In genomic region chr19:58336216-58336615, GRCh38 we compare ENCODE assay signal across 26 cellular contexts. TPM values are rescaled to one million over a fixed set of nuclear protein-coding genes. Genes with fewer than 3 reads are reported as not detected.
DNase-seq lines count a peak whose midpoint lies in the region; ATAC-seq, FAIRE-seq and TF ChIP-seq lines count a peak whose summit lies in the region.
"Had no signal": no experiment of that assay in that cellular context is flagged by ENCODE, and none has a peak within 500 bp of the region (broad histone marks: within the 10 kb centered on the region; RNA-seq: fewer than 3 reads in every experiment).

No MANE protein-coding gene starts in this region.

- TF ChIP-seq CTCF in liver (IDR thresholded peaks at IDR 0.05; ENCODE audit: low read depth, low read length, missing input control) (no peak), HepG2 (CRISPR knock-in tag; IDR thresholded peaks at IDR 0.05) (no peak), right atrium auricular region (IDR thresholded peaks at IDR 0.05) (no peak)

- no peak for ATAC-seq in HepG2
- peak; percentile 87 for ATAC-seq in left lobe of liver
- ATAC-seq: A549, GM12878, HCT116 had no signal

- H3K9ac ChIP-seq in liver (ENCODE audit: low read depth in 1 of 2, low read length in 2 of 2) (peak overlapping the region in 1 of 2 donors; percentile 21), HepG2 (ENCODE audit: insufficient read depth, low read depth, low read length) (no peak overlapping the region), neuronal stem cell (ENCODE audit: low read depth, low read length, poor library complexity) (peak overlapping the region; percentile 22)
- H3K9ac ChIP-seq: BLaER1 treated with 17β-estradiol and CSF1 and Interleukin-3, amounts not matched to agents 10 nM and 100 nM; GM23248 had no signal

- H3K79me1 ChIP-seq in neuronal stem cell (ENCODE audit: low read depth, low read length) = no peaks in the 10 kb centered on the region

- H3K27ac ChIP-seq in liver (ENCODE audit: low read depth in 1 of 2, low read length in 2 of 2) (peak overlapping the region; percentile 91), HepG2 (ENCODE audit: extremely low read length, insufficient read depth, low read length) (no peak overlapping the region), neuronal stem cell (replicated peaks; ENCODE audit: low read length) (no peak overlapping the region), right atrium auricular region (no peak overlapping the region)
- H3K27ac ChIP-seq: A549; BLaER1 treated with 17β-estradiol and CSF1 and Interleukin-3, amounts not matched to agents 10 nM and 100 nM; GM23248 had no signal

- no peak for FAIRE-seq in HepG2 (lab: Jason Lieb, UNC)
- FAIRE-seq: A549, D721Med, GM12878, GM19239, H1 had no signal

- BruUV-seq in HepG2 (replicated peaks; lab: Mats Ljungman, UMichigan) = no TSS peak

- H4K20me1 ChIP-seq in HepG2 (ENCODE audit: insufficient read depth, low read length) = no peaks in the 10 kb centered on the region

- no peak overlapping the region for H2BK5ac ChIP-seq in neuronal stem cell (ENCODE audit: low read length)

- H3K23ac ChIP-seq in neuronal stem cell (ENCODE audit: low read depth, low read length, poor library complexity) = no peak overlapping the region

- H3K4me1 ChIP-seq in liver (ENCODE audit: control insufficient read depth in 4 of 4, insufficient read depth in 4 of 4, low read length in 3 of 4) (peaks cover 12 to 27% (median 21%) of the 10 kb centered on the region in 4 donors), HepG2 (ENCODE audit: insufficient read depth, low read length) (no peaks in the 10 kb centered on the region), neuronal stem cell (ENCODE audit: control insufficient read depth in 2 of 2, insufficient read depth in 1 of 2, low read depth in 1 of 2, low read length in 2 of 2) (no peaks in the 10 kb centered on the region), right atrium auricular region (no peaks in the 10 kb centered on the region)
- H3K4me1 ChIP-seq: A549, BE2C had no signal

- CTCF ChIA-PET in HepG2 (lab: Yijun Ruan, JAX; ENCODE audit: low intra/inter-chr PET ratio, low total read pairs) = no interaction called here

- H3K4me2 ChIP-seq in HepG2 (ENCODE audit: low read depth, low read length) (no peak overlapping the region), neuronal stem cell (ENCODE audit: insufficient read depth, low read length, poor library complexity, severe bottlenecking) (no peak overlapping the region)
- H3K4me2 ChIP-seq: A549; BLaER1 treated with 17β-estradiol and CSF1 and Interleukin-3, amounts not matched to agents 10 nM and 100 nM had no signal

- POLR2A ChIA-PET in HepG2 (lab: Yijun Ruan, JAX) = no interaction called here

- H3K27me3 ChIP-seq in liver (ENCODE audit: control insufficient read depth in 4 of 4, insufficient read depth in 4 of 4, low read length in 3 of 4) (no peaks in the 10 kb centered on the region), HepG2 (ENCODE audit: control insufficient read depth in 1 of 2, insufficient read depth in 2 of 2, low read length in 2 of 2) (no peaks in the 10 kb centered on the region), neuronal stem cell (ENCODE audit: control insufficient read depth in 3 of 3, insufficient read depth in 3 of 3, low read depth in 1 of 3, low read length in 3 of 3) (no peaks in the 10 kb centered on the region), right atrium auricular region (no peaks in the 10 kb centered on the region)
- H3K27me3 ChIP-seq: BE2C; BLaER1 treated with 17β-estradiol and CSF1 and Interleukin-3, amounts not matched to agents 10 nM and 100 nM had no signal

- no peak overlapping the region for H4K91ac ChIP-seq in neuronal stem cell (ENCODE audit: low read depth, low read length, poor library complexity)

- H2BK15ac ChIP-seq in neuronal stem cell (ENCODE audit: low read length) = no peak overlapping the region

- H2AK5ac ChIP-seq in neuronal stem cell (ENCODE audit: low read depth, low read length) = no peak overlapping the region

- H3K4me3 ChIP-seq in liver (ENCODE audit: low read depth in 1 of 3, low read length in 3 of 3) (no peak overlapping the region), HepG2 (replicated peaks in 1 of 3; ENCODE audit: insufficient read depth in 1 of 3, low read depth in 2 of 3, low read length in 3 of 3) (no peak overlapping the region), neuronal stem cell (ENCODE audit: low read length in 2 of 2) (no peak overlapping the region), right atrium auricular region (no peak overlapping the region)
- H3K4me3 ChIP-seq: A549; BLaER1 treated with 17β-estradiol and CSF1 and Interleukin-3, amounts not matched to agents 10 nM and 100 nM; GM12878; GM23248 had no signal

- in situ Hi-C loops in HepG2 (cut with HindIII; ENCODE audit: extremely low pct_ligation_motif_present, low pct_unique_long_range_greater_than_20kb) = no loop called here

- TF ChIP-seq POLR2A in HepG2 (IDR thresholded peaks at IDR 0.05; ENCODE audit: insufficient read depth in 1 of 2, low read depth in 2 of 2, low read length in 2 of 2) = no peak

- no peak overlapping the region for H4K8ac ChIP-seq in neuronal stem cell (ENCODE audit: low read depth, low read length)

- no peaks in the 10 kb centered on the region for H3K79me2 ChIP-seq in HepG2 (ENCODE audit: insufficient read depth, low read length)

- H2AFZ ChIP-seq in HepG2 (ENCODE audit: low read length) (no peak overlapping the region), neuronal stem cell (ENCODE audit: low read length) (no peak overlapping the region)
- H2AFZ ChIP-seq: GM23248 had no signal

- no peak overlapping the region for H2BK120ac ChIP-seq in neuronal stem cell (ENCODE audit: low read depth, low read length)

- peaks cover 0 to 15% (median 12%) of the 10 kb centered on the region in 4 donors for H3K36me3 ChIP-seq in liver (ENCODE audit: control insufficient read depth in 4 of 4, insufficient read depth in 3 of 4, low read depth in 1 of 4, low read length in 3 of 4)
- peaks cover 14 to 38% of the 10 kb centered on the region in 2 experiments; a peak in 4 of 5 replicates for H3K36me3 ChIP-seq in HepG2 (replicated peaks in 1 of 2; ENCODE audit: control insufficient read depth in 1 of 2, insufficient read depth in 2 of 2, low read length in 2 of 2)
- peaks cover 22 to 61% of the 10 kb centered on the region in 2 donors for H3K36me3 ChIP-seq in neuronal stem cell (replicated peaks in 1 of 2; ENCODE audit: control insufficient read depth in 2 of 2, insufficient read depth in 2 of 2, low read length in 2 of 2)
- H3K36me3 ChIP-seq in right atrium auricular region = peaks cover 26% of the 10 kb centered on the region

- DNase-seq in HepG2 (ENCODE audit: low spot score) (no peak), left lobe of liver (ENCODE audit: low spot score) (peak; percentile 81), neuronal stem cell (ENCODE audit: low spot score) (no peak), NCI-H2227 (lab: John Stamatoyannopoulos, UW; ENCODE audit: unreplicated experiment) (no peak), HCEC 1CT (no peak), right atrium auricular region (ENCODE audit: low spot score) (no peak)
- DNase-seq: 8988T; ACHN; AML-193; BE2C; CD4-positive, alpha-beta T cell; CD8-positive, alpha-beta memory T cell; DMS 273 treated with DMSO at 0.1 percent for 48 hours; DMS79; EL; GDM1; GM23248; H7 had no signal

- no peak overlapping the region for H3K4ac ChIP-seq in neuronal stem cell (ENCODE audit: low read length)

- H3K18ac ChIP-seq in neuronal stem cell (ENCODE audit: low read length) = no peak overlapping the region

- intact Hi-C loops in HepG2 (cut with micrococcal nuclease; ENCODE audit: unreplicated experiment) = no loop called here

- TF ChIP-seq EP300 in HepG2 (IDR thresholded peaks at IDR 0.05; ENCODE audit: low read depth in 2 of 2, low read length in 2 of 2) (no peak), HepG2 (CRISPR knock-in tag; IDR thresholded peaks at IDR 0.05; ENCODE audit: borderline replicate concordance) (no peak)

- H2BK12ac ChIP-seq in neuronal stem cell (ENCODE audit: low read length) = no peak overlapping the region

- WGBS in liver = 34% methylated on average over 1 of the region's 1 CpG
- 100% methylated on average over 1 of the region's 1 CpG for WGBS in HepG2 (ENCODE audit: low lambda C conversion rate)
- no CpG with 5 or more reads among the region's 1 CpG for WGBS in neuronal stem cell (ENCODE audit: extremely low coverage in 2 of 2, insufficient read length in 2 of 2, insufficient replicate concordance in 1 of 2), 2 donors

- H3K9me3 ChIP-seq in liver (ENCODE audit: control insufficient read depth in 4 of 4, low read length in 3 of 4) (peaks cover 0 to 3% (median 0%) of the 10 kb centered on the region in 4 donors), HepG2 (ENCODE audit: low read length) (no peaks in the 10 kb centered on the region), neuronal stem cell (replicated peaks in 1 of 2; ENCODE audit: control insufficient read depth in 2 of 2, insufficient read depth in 1 of 2, low read depth in 1 of 2, low read length in 2 of 2) (peaks cover 3 to 5% of the 10 kb centered on the region in 2 donors), right atrium auricular region (no peaks in the 10 kb centered on the region)
- H3K9me3 ChIP-seq: BE2C had no signal

- H3K14ac ChIP-seq in neuronal stem cell (ENCODE audit: low read length) = no peak overlapping the region

- TF ChIP-seq RAD21 in liver (IDR thresholded peaks at IDR 0.05) (peak in 1 of 2 donors; percentile 52), HepG2 (CRISPR knock-in tag; IDR thresholded peaks at IDR 0.05) (no peak)

RNA-seq across cellular contexts. Expression of gene ZSCAN22, which starts 9.4 kb away (rescaled TPM):
- 1 to 10 TPM; 3.1 to 3.5 TPM for total RNA-seq in liver
- polyA plus RNA-seq in liver = under 1 TPM; 0.88 to 0.89 TPM
- 2.5 and 3.1 TPM in 2 replicates for total RNA-seq in HepG2 (2016; rRNA removed; fragmentation: Illumina TruSeq; extraction: Trizol)
- total RNA-seq in HepG2 (2016; cell fraction: cytosol; rRNA removed; fragmentation: Illumina TruSeq; extraction: Trizol; ENCODE audit: low read depth) = 0.30 and 0.44 TPM in 2 replicates
- 2.2 and 3.2 TPM in 2 replicates for total RNA-seq in HepG2 (2016; cell fraction: insoluble cytoplasmic fraction; rRNA removed; fragmentation: Illumina TruSeq; extraction: Trizol)
- 1.3 TPM in 2 replicates for total RNA-seq in HepG2 (2016; cell fraction: membrane; rRNA removed; fragmentation: Illumina TruSeq; extraction: Trizol)
- total RNA-seq in HepG2 (2016; cell fraction: nucleus; rRNA removed; fragmentation: Illumina TruSeq; extraction: Trizol) = 1.8 and 2.3 TPM in 2 replicates
- 3.5 and 3.6 TPM in 2 replicates for polyA plus RNA-seq in HepG2 (2011; rRNA removed)
- 2.1 and 2.5 TPM in 2 replicates for polyA plus RNA-seq in HepG2 (2011; cell fraction: cytosol; rRNA removed)
- polyA plus RNA-seq in HepG2 (2011; cell fraction: nucleus; rRNA removed) = 2.6 and 2.7 TPM in 2 replicates
- 0.98 and 1.5 TPM in 2 replicates for polyA plus RNA-seq in HepG2 (2012)
- 0.28 and 0.33 TPM in 2 replicates for polyA plus RNA-seq in HepG2 (2016; cell fraction: cytosol; fragmentation: Illumina TruSeq; extraction: Trizol; ENCODE audit: low read depth)
- polyA plus RNA-seq in HepG2 (2016; cell fraction: insoluble cytoplasmic fraction; fragmentation: Illumina TruSeq; extraction: Trizol; ENCODE audit: low read depth) = 1.6 and 1.9 TPM in 2 replicates
- polyA plus RNA-seq in HepG2 (2016; cell fraction: membrane; fragmentation: Illumina TruSeq; extraction: Trizol; ENCODE audit: low read depth) = 0.57 and 0.63 TPM in 2 replicates
- 2.4 and 3.1 TPM in 2 replicates for polyA plus RNA-seq in HepG2 (2016; cell fraction: nucleus; fragmentation: Illumina TruSeq; extraction: Trizol; ENCODE audit: insufficient read depth, low read depth)
- 10.3 and 17.6 TPM in 2 replicates for polyA minus RNA-seq in HepG2 (2011; rRNA and poly(A)+ RNA removed; ENCODE audit: low replicate concordance)
- polyA minus RNA-seq in HepG2 (2011; cell fraction: cytosol; rRNA and poly(A)+ RNA removed) = 1.9 and 2.6 TPM in 2 replicates
- 4.1 and 4.6 TPM in 2 replicates for polyA minus RNA-seq in HepG2 (2011; cell fraction: nucleus; rRNA and poly(A)+ RNA removed)
- 2.4 TPM for total RNA-seq in left lobe of liver
- 1.8 TPM for polyA plus RNA-seq in neuronal stem cell (2013, experiment 1 of 2)
- polyA plus RNA-seq in neuronal stem cell (2013, experiment 2 of 2) = 1.8 TPM
- total RNA-seq in right atrium auricular region = 1 to 10 TPM; 1.6 to 2.6 TPM

RNA-seq across cellular contexts. Expression of gene A1BG, which starts 17.1 kb away (rescaled TPM):
- total RNA-seq in liver (100 to 1,000 TPM; 521 to 838 TPM), HepG2 (2016; rRNA removed; fragmentation: Illumina TruSeq; extraction: Trizol) (15.1 and 41.4 TPM in 2 replicates), left lobe of liver (1,433 TPM), right atrium auricular region (10 to 100 TPM; 45.5 to 52.6 TPM)
- polyA plus RNA-seq in liver (1,000 to 10,000 TPM; 1,221 to 2,157 TPM), HepG2 (2011; rRNA removed) (14.7 and 49.8 TPM in 2 replicates)
- total RNA-seq in HepG2 (2016; cell fraction: cytosol; rRNA removed; fragmentation: Illumina TruSeq; extraction: Trizol; ENCODE audit: low read depth) = 4.8 and 5.3 TPM in 2 replicates
- 10.3 and 47.9 TPM in 2 replicates for total RNA-seq in HepG2 (2016; cell fraction: insoluble cytoplasmic fraction; rRNA removed; fragmentation: Illumina TruSeq; extraction: Trizol)
- 6.5 and 6.7 TPM in 2 replicates for total RNA-seq in HepG2 (2016; cell fraction: membrane; rRNA removed; fragmentation: Illumina TruSeq; extraction: Trizol)
- total RNA-seq in HepG2 (2016; cell fraction: nucleus; rRNA removed; fragmentation: Illumina TruSeq; extraction: Trizol) = 31.7 and 39.4 TPM in 2 replicates
- 18.1 and 24.4 TPM in 2 replicates for polyA plus RNA-seq in HepG2 (2011; cell fraction: cytosol; rRNA removed)
- polyA plus RNA-seq in HepG2 (2011; cell fraction: nucleus; rRNA removed) = 63.3 and 113 TPM in 2 replicates
- polyA plus RNA-seq in HepG2 (2012) = 59.9 and 62.4 TPM in 2 replicates
- 4.3 and 5.6 TPM in 2 replicates for polyA plus RNA-seq in HepG2 (2016; cell fraction: cytosol; fragmentation: Illumina TruSeq; extraction: Trizol; ENCODE audit: low read depth)
- polyA plus RNA-seq in HepG2 (2016; cell fraction: insoluble cytoplasmic fraction; fragmentation: Illumina TruSeq; extraction: Trizol; ENCODE audit: low read depth) = 11.3 and 14.4 TPM in 2 replicates
- polyA plus RNA-seq in HepG2 (2016; cell fraction: membrane; fragmentation: Illumina TruSeq; extraction: Trizol; ENCODE audit: low read depth) = 4.0 and 4.9 TPM in 2 replicates
- polyA plus RNA-seq in HepG2 (2016; cell fraction: nucleus; fragmentation: Illumina TruSeq; extraction: Trizol; ENCODE audit: insufficient read depth, low read depth) = 43.5 and 59.5 TPM in 2 replicates
- polyA minus RNA-seq in HepG2 (2011; rRNA and poly(A)+ RNA removed; ENCODE audit: low replicate concordance) = 0.23 and 15.3 TPM in 2 replicates
- polyA minus RNA-seq in HepG2 (2011; cell fraction: cytosol; rRNA and poly(A)+ RNA removed) = 3.8 and 9.5 TPM in 2 replicates
- 6.4 and 10.7 TPM in 2 replicates for polyA minus RNA-seq in HepG2 (2011; cell fraction: nucleus; rRNA and poly(A)+ RNA removed)
- 35.9 TPM for polyA plus RNA-seq in neuronal stem cell (2013, experiment 1 of 2)
- polyA plus RNA-seq in neuronal stem cell (2013, experiment 2 of 2) = 29.4 TPM

RNA-seq across cellular contexts. Expression of gene ZNF497, which starts 26.3 kb away (rescaled TPM):
- total RNA-seq in liver (1 to 10 TPM; 1.1 to 4.4 TPM), HepG2 (2016; rRNA removed; fragmentation: Illumina TruSeq; extraction: Trizol) (1.1 and 1.9 TPM in 2 replicates), left lobe of liver (2.4 TPM), right atrium auricular region (under 1 TPM; 0.39 to 0.56 TPM)
- polyA plus RNA-seq in liver (1 to 10 TPM in 1 of 2 donors, under 1 TPM in 1; 0.60 to 1.4 TPM), HepG2 (2011; rRNA removed) (1.5 and 1.8 TPM in 2 replicates)
- total RNA-seq in HepG2 (2016; cell fraction: cytosol; rRNA removed; fragmentation: Illumina TruSeq; extraction: Trizol; ENCODE audit: low read depth) = 0.10 and 0.53 TPM in 2 replicates
- total RNA-seq in HepG2 (2016; cell fraction: insoluble cytoplasmic fraction; rRNA removed; fragmentation: Illumina TruSeq; extraction: Trizol) = 1.4 and 1.9 TPM in 2 replicates
- 0.76 and 0.77 TPM in 2 replicates for total RNA-seq in HepG2 (2016; cell fraction: membrane; rRNA removed; fragmentation: Illumina TruSeq; extraction: Trizol)
- 1.4 and 2.1 TPM in 2 replicates for total RNA-seq in HepG2 (2016; cell fraction: nucleus; rRNA removed; fragmentation: Illumina TruSeq; extraction: Trizol)
- polyA plus RNA-seq in HepG2 (2011; cell fraction: cytosol; rRNA removed) = 0.74 and 1.2 TPM in 2 replicates
- 9.3 and 11.8 TPM in 2 replicates for polyA plus RNA-seq in HepG2 (2011; cell fraction: nucleus; rRNA removed)
- polyA plus RNA-seq in HepG2 (2012) = 0.83 and 1.1 TPM in 2 replicates
- polyA plus RNA-seq in HepG2 (2016; cell fraction: cytosol; fragmentation: Illumina TruSeq; extraction: Trizol; ENCODE audit: low read depth) = 0.10 and 0.16 TPM in 2 replicates
- polyA plus RNA-seq in HepG2 (2016; cell fraction: insoluble cytoplasmic fraction; fragmentation: Illumina TruSeq; extraction: Trizol; ENCODE audit: low read depth) = 0.84 and 1.1 TPM in 2 replicates
- 0.37 and 0.49 TPM in 2 replicates for polyA plus RNA-seq in HepG2 (2016; cell fraction: membrane; fragmentation: Illumina TruSeq; extraction: Trizol; ENCODE audit: low read depth)
- 3.8 and 4.5 TPM in 2 replicates for polyA plus RNA-seq in HepG2 (2016; cell fraction: nucleus; fragmentation: Illumina TruSeq; extraction: Trizol; ENCODE audit: insufficient read depth, low read depth)
- 3.8 and 4.0 TPM in 2 replicates for polyA minus RNA-seq in HepG2 (2011; rRNA and poly(A)+ RNA removed; ENCODE audit: low replicate concordance)
- polyA minus RNA-seq in HepG2 (2011; cell fraction: cytosol; rRNA and poly(A)+ RNA removed) = 0.40 and 0.79 TPM in 2 replicates
- 2.7 and 3.0 TPM in 2 replicates for polyA minus RNA-seq in HepG2 (2011; cell fraction: nucleus; rRNA and poly(A)+ RNA removed)
- polyA plus RNA-seq in neuronal stem cell (2013, experiment 1 of 2) = 2.1 TPM
- 2.1 TPM for polyA plus RNA-seq in neuronal stem cell (2013, experiment 2 of 2)

RNA-seq across cellular contexts. Expression of gene ERVK3-1, which starts 31.0 kb away (rescaled TPM):
- total RNA-seq in liver (10 to 100 TPM; 21.4 to 28.0 TPM), HepG2 (2016; rRNA removed; fragmentation: Illumina TruSeq; extraction: Trizol) (38.7 and 39.5 TPM in 2 replicates), left lobe of liver (14.3 TPM), right atrium auricular region (10 to 100 TPM; 20.9 to 32.6 TPM)
- polyA plus RNA-seq in liver (10 to 100 TPM; 17.6 to 31.7 TPM), HepG2 (2011; rRNA removed) (28.5 and 31.5 TPM in 2 replicates)
- total RNA-seq in HepG2 (2016; cell fraction: cytosol; rRNA removed; fragmentation: Illumina TruSeq; extraction: Trizol; ENCODE audit: low read depth) = 10.6 and 10.8 TPM in 2 replicates
- total RNA-seq in HepG2 (2016; cell fraction: insoluble cytoplasmic fraction; rRNA removed; fragmentation: Illumina TruSeq; extraction: Trizol) = 41.5 and 44.3 TPM in 2 replicates
- 15.6 and 18.0 TPM in 2 replicates for total RNA-seq in HepG2 (2016; cell fraction: membrane; rRNA removed; fragmentation: Illumina TruSeq; extraction: Trizol)
- 51.9 and 53.4 TPM in 2 replicates for total RNA-seq in HepG2 (2016; cell fraction: nucleus; rRNA removed; fragmentation: Illumina TruSeq; extraction: Trizol)
- polyA plus RNA-seq in HepG2 (2011; cell fraction: cytosol; rRNA removed) = 15.3 and 19.4 TPM in 2 replicates
- 62.5 and 78.5 TPM in 2 replicates for polyA plus RNA-seq in HepG2 (2011; cell fraction: nucleus; rRNA removed)
- 27.8 and 28.4 TPM in 2 replicates for polyA plus RNA-seq in HepG2 (2012)
- 7.8 and 11.0 TPM in 2 replicates for polyA plus RNA-seq in HepG2 (2016; cell fraction: cytosol; fragmentation: Illumina TruSeq; extraction: Trizol; ENCODE audit: low read depth)
- 45.4 and 56.5 TPM in 2 replicates for polyA plus RNA-seq in HepG2 (2016; cell fraction: insoluble cytoplasmic fraction; fragmentation: Illumina TruSeq; extraction: Trizol; ENCODE audit: low read depth)
- polyA plus RNA-seq in HepG2 (2016; cell fraction: membrane; fragmentation: Illumina TruSeq; extraction: Trizol; ENCODE audit: low read depth) = 14.2 and 16.8 TPM in 2 replicates
- polyA plus RNA-seq in HepG2 (2016; cell fraction: nucleus; fragmentation: Illumina TruSeq; extraction: Trizol; ENCODE audit: insufficient read depth, low read depth) = 103 and 124 TPM in 2 replicates
- polyA minus RNA-seq in HepG2 (2011; rRNA and poly(A)+ RNA removed; ENCODE audit: low replicate concordance) = 14.6 and 39.2 TPM in 2 replicates
- polyA minus RNA-seq in HepG2 (2011; cell fraction: cytosol; rRNA and poly(A)+ RNA removed) = 2.7 and 5.5 TPM in 2 replicates
- polyA minus RNA-seq in HepG2 (2011; cell fraction: nucleus; rRNA and poly(A)+ RNA removed) = 73.4 and 89.9 TPM in 2 replicates
- 33.2 TPM for polyA plus RNA-seq in neuronal stem cell (2013, experiment 1 of 2)
- 32.1 TPM for polyA plus RNA-seq in neuronal stem cell (2013, experiment 2 of 2)

RNA-seq across cellular contexts. Expression of gene ZNF837, which starts 44.6 kb away (rescaled TPM):
- 1 to 10 TPM; 2.1 to 3.6 TPM for total RNA-seq in liver
- 1 to 10 TPM in 1 of 2 donors, under 1 TPM in 1; 0.54 to 2.6 TPM for polyA plus RNA-seq in liver
- total RNA-seq in HepG2 (2016; rRNA removed; fragmentation: Illumina TruSeq; extraction: Trizol) = 0.73 and 1.3 TPM in 2 replicates
- 0.71 and 0.79 TPM in 2 replicates for total RNA-seq in HepG2 (2016; cell fraction: cytosol; rRNA removed; fragmentation: Illumina TruSeq; extraction: Trizol; ENCODE audit: low read depth)
- total RNA-seq in HepG2 (2016; cell fraction: insoluble cytoplasmic fraction; rRNA removed; fragmentation: Illumina TruSeq; extraction: Trizol) = 0.68 and 1.8 TPM in 2 replicates
- 1.5 and 2.2 TPM in 2 replicates for total RNA-seq in HepG2 (2016; cell fraction: membrane; rRNA removed; fragmentation: Illumina TruSeq; extraction: Trizol)
- total RNA-seq in HepG2 (2016; cell fraction: nucleus; rRNA removed; fragmentation: Illumina TruSeq; extraction: Trizol) = 1.0 and 1.6 TPM in 2 replicates
- 0.29 and 0.69 TPM in 2 replicates for polyA plus RNA-seq in HepG2 (2011; rRNA removed)
- polyA plus RNA-seq in HepG2 (2011; cell fraction: cytosol; rRNA removed) = 0.37 and 0.87 TPM in 2 replicates
- polyA plus RNA-seq in HepG2 (2011; cell fraction: nucleus; rRNA removed) = 1.6 TPM in 2 replicates
- polyA plus RNA-seq in HepG2 (2012) = 0.47 and 0.56 TPM in 2 replicates
- 0.55 and 0.72 TPM in 2 replicates for polyA plus RNA-seq in HepG2 (2016; cell fraction: cytosol; fragmentation: Illumina TruSeq; extraction: Trizol; ENCODE audit: low read depth)
- 0.70 and 0.97 TPM in 2 replicates for polyA plus RNA-seq in HepG2 (2016; cell fraction: insoluble cytoplasmic fraction; fragmentation: Illumina TruSeq; extraction: Trizol; ENCODE audit: low read depth)
- polyA plus RNA-seq in HepG2 (2016; cell fraction: membrane; fragmentation: Illumina TruSeq; extraction: Trizol; ENCODE audit: low read depth) = 0.61 and 0.99 TPM in 2 replicates
- 0.38 and 1.3 TPM in 2 replicates for polyA plus RNA-seq in HepG2 (2016; cell fraction: nucleus; fragmentation: Illumina TruSeq; extraction: Trizol; ENCODE audit: insufficient read depth, low read depth)
- polyA minus RNA-seq in HepG2 (2011; rRNA and poly(A)+ RNA removed; ENCODE audit: low replicate concordance) = 0.47 and 1.0 TPM in 2 replicates
- polyA minus RNA-seq in HepG2 (2011; cell fraction: cytosol; rRNA and poly(A)+ RNA removed) = 0.44 and 0.69 TPM in 2 replicates
- polyA minus RNA-seq in HepG2 (2011; cell fraction: nucleus; rRNA and poly(A)+ RNA removed) = 0.25 and 0.90 TPM in 2 replicates
- 2.9 TPM for total RNA-seq in left lobe of liver
- polyA plus RNA-seq in neuronal stem cell (2013, experiment 1 of 2) = 3.1 TPM
- polyA plus RNA-seq in neuronal stem cell (2013, experiment 2 of 2) = 3.2 TPM
- 1 to 10 TPM in 1 of 2 donors, under 1 TPM in 1; 0.70 to 1.3 TPM for total RNA-seq in right atrium auricular region

Comparison
In these comparisons a context has a peak if more than half of its experiments do, and no peak if none do; other contexts are left out.
1. H3K27ac ChIP-seq: peak in liver (2 of 2); none in HepG2 (single experiment), neuronal stem cell (single experiment) and right atrium auricular region (0 of 2).
2. RNA of gene A1BG, which starts 17.1 kb away (total RNA-seq): 1,433 TPM in left lobe of liver (single experiment) and 521 to 838 TPM in liver; 45.5 to 52.6 TPM in right atrium auricular region and 4.8 to 47.9 TPM in HepG2; every median in the first group is over 4 times any median in the second.